11 cellular contexts compared by ENCODE assay signal in genomic region chr2:236166157-236166780, GRCh38. TPM values are rescaled to one million over a fixed set of nuclear protein-coding genes. Genes with fewer than 3 reads are reported as not detected.
DNase-seq lines count a peak whose midpoint lies in the region; ATAC-seq and TF ChIP-seq lines count a peak whose summit lies in the region.
"Had no signal": no experiment of that assay in that cellular context is flagged by ENCODE, and none has a peak within 500 bp of the region (broad histone marks: within the 10 kb centered on the region; RNA-seq: fewer than 3 reads in every experiment).

No MANE protein-coding gene starts in this region.

- no peaks in the 10 kb centered on the region for H3F3A ChIP-seq in MM.1S (ENCODE audit: insufficient read depth, low read length)

- no peaks in the 10 kb centered on the region for H3K9me3 ChIP-seq in CD4-positive, alpha-beta T cell (ENCODE audit: control insufficient read depth, low read length)
- no peaks in the 10 kb centered on the region for H3K9me3 ChIP-seq in MM.1S (replicated peaks; ENCODE audit: insufficient read depth, low read length)

- H3K27me3 Mint-ChIP-seq in CD4-positive, alpha-beta T cell: peaks cover 66% of the 10 kb centered on the region
- H3K27me3 Mint-ChIP-seq in osteocyte (ENCODE audit: unreplicated experiment): no peaks in the 10 kb centered on the region

- peak overlapping the region; percentile 58 for H3K4me3 Mint-ChIP-seq in CD4-positive, alpha-beta T cell
- peak overlapping the region; percentile 88 for H3K4me3 Mint-ChIP-seq in osteocyte (ENCODE audit: unreplicated experiment)
- H3K4me3 Mint-ChIP-seq: activated B cell treated with CpG ODN at 0.5 μM for 24 hours had no signal

- no peak overlapping the region for H3K27ac Mint-ChIP-seq in CD4-positive, alpha-beta T cell
- peak overlapping the region; percentile 94 for H3K27ac Mint-ChIP-seq in osteocyte (ENCODE audit: unreplicated experiment)
- H3K27ac Mint-ChIP-seq: activated B cell treated with CpG ODN at 0.5 μM for 24 hours had no signal

- H3K79me2 ChIP-seq in MM.1S (ENCODE audit: low read length): no peaks in the 10 kb centered on the region

- CTCF ChIA-PET in CD4-positive, alpha-beta T cell (lab: Charles Lee): no interaction called here

- no peaks in the 10 kb centered on the region for H4K20me1 ChIP-seq in MM.1S (ENCODE audit: insufficient read depth, low read length)

- 0 out of 2 replicates have a peak overlapping the region, but pooled peaks have one; percentile 9 for H3K4me2 ChIP-seq in MM.1S (ENCODE audit: low read depth, low read length)

- no peaks in the 10 kb centered on the region for H3K4me1 ChIP-seq in MM.1S (ENCODE audit: low read length)

- no peak overlapping the region for H3K9ac ChIP-seq in MM.1S (ENCODE audit: low read length)

- no peaks in the 10 kb centered on the region for H3K36me3 Mint-ChIP-seq in CD4-positive, alpha-beta T cell (ENCODE audit: low read depth)
- H3K36me3 Mint-ChIP-seq in osteocyte (ENCODE audit: unreplicated experiment): peaks cover 19% of the 10 kb centered on the region

- no peaks in the 10 kb centered on the region for H3K9me2 ChIP-seq in MM.1S (replicated peaks; ENCODE audit: insufficient read depth, low read length)

- peaks cover 90% of the 10 kb centered on the region for H3K27me3 ChIP-seq in CD4-positive, alpha-beta T cell (ENCODE audit: control insufficient read depth, insufficient read depth, low read length)
- H3K27me3 ChIP-seq in MM.1S (replicated peaks; ENCODE audit: insufficient read depth, low read length): peaks cover 65% of the 10 kb centered on the region

- no peaks in the 10 kb centered on the region for H3K36me3 ChIP-seq in MM.1S (replicated peaks; ENCODE audit: insufficient read depth, low read length)

- ATAC-seq in CD4-positive, alpha-beta T cell (ENCODE audit: poor library complexity): no peak
- ATAC-seq in GM18858 (IDR thresholded peaks at IDR 0.05; ENCODE audit: unreplicated experiment): no peak
- no peak for ATAC-seq in GM21529 (IDR thresholded peaks at IDR 0.05; ENCODE audit: unreplicated experiment)

- no peaks in the 10 kb centered on the region for H3K9me3 Mint-ChIP-seq in CD4-positive, alpha-beta T cell
- no peaks in the 10 kb centered on the region for H3K9me3 Mint-ChIP-seq in osteocyte (ENCODE audit: unreplicated experiment)
- H3K9me3 Mint-ChIP-seq: activated B cell treated with CpG ODN at 0.5 μM for 24 hours had no signal

- POLR2A ChIA-PET in CD4-positive, alpha-beta T cell (lab: Charles Lee): no interaction called here

- no peak overlapping the region for H3K27ac ChIP-seq in CD4-positive, alpha-beta T cell (ENCODE audit: low read depth, low read length)
- H3K27ac ChIP-seq in MM.1S (ENCODE audit: low read length): no peak overlapping the region
- H3K27ac ChIP-seq: epithelial cell of prostate had no signal

- intact Hi-C loops in CD4-positive, alpha-beta T cell (cut with DNase I, micrococcal nuclease): no loop called here

- H3K4me3 ChIP-seq in MM.1S (ENCODE audit: low read length) (no peak overlapping the region), epithelial cell of proximal tubule (ENCODE audit: low read depth, low read length) (peak overlapping the region; percentile 26)

- no peak overlapping the region for H2AFZ ChIP-seq in MM.1S (ENCODE audit: low read length)

- peaks cover 20% of the 10 kb centered on the region for H3K4me1 Mint-ChIP-seq in CD4-positive, alpha-beta T cell (ENCODE audit: low read depth)
- H3K4me1 Mint-ChIP-seq in osteocyte (ENCODE audit: unreplicated experiment): peaks cover 62% of the 10 kb centered on the region

- TF ChIP-seq CTCF in CD4-positive, alpha-beta T cell (IDR thresholded peaks at IDR 0.05): no peak
- TF ChIP-seq CTCF in MM.1S (IDR thresholded peaks at IDR 0.05; ENCODE audit: low read length) (no peak), epithelial cell of proximal tubule (conservative IDR thresholded peaks at IDR 0.05; ENCODE audit: low read depth, low read length) (no peak), osteocyte (IDR thresholded peaks at IDR 0.05) (no peak)

- no peak for DNase-seq in CD4-positive, alpha-beta T cell
- DNase-seq in MM.1S (no peak), epithelial cell of proximal tubule (ENCODE audit: low read depth) (no peak), osteocyte (ENCODE audit: extremely low spot score, unreplicated experiment) (peak; percentile 87), NCI-H2196 (lab: John Stamatoyannopoulos, UW; ENCODE audit: unreplicated experiment) (no peak), foreskin melanocyte (no peak)
- DNase-seq: activated B cell treated with CpG ODN at 0.5 μM for 24 hours, NCI-H187 had no signal

RNA-seq across cellular contexts. Expression of gene GBX2, which starts 1.9 kb away (rescaled TPM):
- total RNA-seq in CD4-positive, alpha-beta T cell: not detected
- total RNA-seq in epithelial cell of proximal tubule (3.3 and 4.8 TPM in 2 replicates), osteocyte (56.5 and 60.7 TPM in 2 replicates)
- total RNA-seq: activated B cell treated with CpG ODN at 0.5 μM for 24 hours had no signal
